11 cellular contexts compared by ENCODE assay signal in genomic region chr6:11731423-11731822, GRCh38. TPM values are rescaled to one million over a fixed set of nuclear protein-coding genes. Genes with fewer than 3 reads are reported as not detected.
DNase-seq lines count a peak whose midpoint lies in the region; ATAC-seq and TF ChIP-seq lines count a peak whose summit lies in the region.
"Had no signal": no experiment of that assay in that cellular context is flagged by ENCODE, and none has a peak within 500 bp of the region (broad histone marks: within the 10 kb centered on the region; RNA-seq: fewer than 3 reads in every experiment).

No MANE protein-coding gene starts in this region.

- no peak overlapping the region for H2BK5ac ChIP-seq in H9 (ENCODE audit: insufficient read length, low read length)

- no peak overlapping the region for H2BK20ac ChIP-seq in H9 (ENCODE audit: low read depth, low read length, poor library complexity, severe bottlenecking)

- no peaks in the 10 kb centered on the region for H3K79me2 ChIP-seq in H9 (ENCODE audit: insufficient read depth, low read length)

- no peak overlapping the region for H3K23ac ChIP-seq in H9 (ENCODE audit: insufficient read length, low read depth, low read length)

- no peaks in the 10 kb centered on the region for H3K4me1 ChIP-seq in H9 (ENCODE audit: insufficient read depth, low read length)

- H3K18ac ChIP-seq in H9 (ENCODE audit: insufficient read length, low read depth, low read length): no peak overlapping the region

- H3K4me1 Mint-ChIP-seq in activated CD4-positive, alpha-beta T cell treated with anti-CD3 and anti-CD28 coated beads for 36 hours: peaks cover 65% of the 10 kb centered on the region
- H3K4me1 Mint-ChIP-seq in activated B cell treated with CpG ODN at 0.5 μM for 24 hours (peaks cover 23% of the 10 kb centered on the region), H9 (peaks cover 11 to 13% of the 10 kb centered on the region in 2 experiments)
- peaks cover 57 to 88% of the 10 kb centered on the region in 2 donors for H3K4me1 Mint-ChIP-seq in stimulated activated naive B cell treated with anti-CD40 and anti-IgM and Interleukin-4, amounts not matched to agents 10 μg/mL and 1 μg/mL and 100 μg/mL, for 72 hours

- H2BK12ac ChIP-seq in H9 (ENCODE audit: insufficient read length, low read depth, low read length): no peak overlapping the region

- H3K27ac ChIP-seq in H9 (ENCODE audit: insufficient read length, low read depth, low read length): no peak overlapping the region

- no peaks in the 10 kb centered on the region for H3K79me1 ChIP-seq in H9 (ENCODE audit: insufficient read depth, low read depth, low read length, poor library complexity, severe bottlenecking)

- peak overlapping the region; percentile 90 for H3K27ac Mint-ChIP-seq in activated CD4-positive, alpha-beta T cell treated with anti-CD3 and anti-CD28 coated beads for 36 hours
- H3K27ac Mint-ChIP-seq in activated B cell treated with CpG ODN at 0.5 μM for 24 hours (peak overlapping the region; percentile 30), H9 (no peak overlapping the region)
- H3K27ac Mint-ChIP-seq in stimulated activated naive B cell treated with anti-CD40 and anti-IgM and Interleukin-4, amounts not matched to agents 10 μg/mL and 1 μg/mL and 100 μg/mL, for 72 hours: peak overlapping the region; percentile 89
- H3K27ac Mint-ChIP-seq: endodermal cell, mesothelial cell of epicardium had no signal

- H2BK15ac ChIP-seq in H9 (ENCODE audit: low read depth, low read length): no peak overlapping the region

- peaks cover 3% of the 10 kb centered on the region for H3K9me3 Mint-ChIP-seq in activated CD4-positive, alpha-beta T cell treated with anti-CD3 and anti-CD28 coated beads for 36 hours (ENCODE audit: low read depth)
- no peaks in the 10 kb centered on the region for H3K9me3 Mint-ChIP-seq in activated B cell treated with CpG ODN at 0.5 μM for 24 hours
- peaks cover 0 to under 1% of the 10 kb centered on the region in 2 donors for H3K9me3 Mint-ChIP-seq in stimulated activated naive B cell treated with anti-CD40 and anti-IgM and Interleukin-4, amounts not matched to agents 10 μg/mL and 1 μg/mL and 100 μg/mL, for 72 hours
- H3K9me3 Mint-ChIP-seq in H9: no peaks in the 10 kb centered on the region; a peak in 1 of 5 replicates
- H3K9me3 Mint-ChIP-seq: endodermal cell, mesothelial cell of epicardium had no signal

- H3K4me3 Mint-ChIP-seq in activated CD4-positive, alpha-beta T cell treated with anti-CD3 and anti-CD28 coated beads for 36 hours: peak overlapping the region; percentile 6
- H3K4me3 Mint-ChIP-seq in activated B cell treated with CpG ODN at 0.5 μM for 24 hours: no peak overlapping the region
- peak overlapping the region; percentile 12 to 23 for H3K4me3 Mint-ChIP-seq in stimulated activated naive B cell treated with anti-CD40 and anti-IgM and Interleukin-4, amounts not matched to agents 10 μg/mL and 1 μg/mL and 100 μg/mL, for 72 hours
- no peak overlapping the region for H3K4me3 Mint-ChIP-seq in H9
- H3K4me3 Mint-ChIP-seq: endodermal cell, mesothelial cell of epicardium had no signal

- POLR2A ChIA-PET in activated CD4-positive, alpha-beta T cell treated with anti-CD3 and anti-CD28 coated beads for 36 hours (lab: Charles Lee): interaction anchor here (0.6 to 3.1 kb wide), 8 partner anchors 9 to 283 kb away, joined by 3 to 60 read pairs (median 4); no protein-coding TSS in a partner anchor
- POLR2A ChIA-PET in activated B cell treated with CpG ODN at 0.5 μM for 24 hours (lab: Charles Lee): interaction anchor here (0.6 to 1.6 kb wide), 3 partner anchors 8 to 121 kb away, joined by 3 to 5 read pairs (median 3); no protein-coding TSS in a partner anchor

- no peaks in the 10 kb centered on the region for H4K20me1 ChIP-seq in H9 (ENCODE audit: control insufficient read depth, insufficient read depth, insufficient read length)

- no peak overlapping the region for H4K8ac ChIP-seq in H9 (replicated peaks; ENCODE audit: insufficient read length, low read depth, low read length)

- ATAC-seq in activated CD4-positive, alpha-beta T cell treated with anti-CD3 and anti-CD28 coated beads for 36 hours: no peak
- ATAC-seq in activated B cell treated with CpG ODN at 0.5 μM for 24 hours (ENCODE audit: low read depth) (no peak), left lobe of liver (peak; percentile 86)
- ATAC-seq in stimulated activated naive B cell treated with anti-CD40 and anti-IgM and Interleukin-4, amounts not matched to agents 10 μg/mL and 1 μg/mL and 100 μg/mL, for 72 hours (replicated peaks): no peak

- no peak for DNase-seq in activated CD4-positive, alpha-beta T cell treated with anti-CD3 and anti-CD28 coated beads for 36 hours
- no peak for DNase-seq in activated CD4-positive, alpha-beta T cell treated with anti-CD3 and anti-CD28 coated beads, Interleukin-2, amount 50 U/mL, for 48 hours
- DNase-seq in activated B cell treated with CpG ODN at 0.5 μM for 24 hours: no peak
- peak; percentile 50 for DNase-seq in left lobe of liver (ENCODE audit: low spot score)
- no peak for DNase-seq in stimulated activated naive B cell treated with anti-CD40 and anti-IgM and Interleukin-4, amounts not matched to agents 10 μg/mL and 1 μg/mL and 100 μg/mL, for 72 hours
- DNase-seq in epidermal melanocyte (ENCODE audit: insufficient read length, low spot score): no peak
- DNase-seq in GDM1 (lab: John Stamatoyannopoulos, UW): no peak
- DNase-seq in H9: no peak
- DNase-seq: endodermal cell had no signal

- no peak overlapping the region for H3K4ac ChIP-seq in H9 (ENCODE audit: low read depth, low read length)

- H3K27me3 Mint-ChIP-seq in activated CD4-positive, alpha-beta T cell treated with anti-CD3 and anti-CD28 coated beads for 36 hours: peaks cover 2% of the 10 kb centered on the region
- H3K27me3 Mint-ChIP-seq in activated B cell treated with CpG ODN at 0.5 μM for 24 hours (peaks cover 18% of the 10 kb centered on the region), H9 (ENCODE audit: low read depth) (peaks cover 3% of the 10 kb centered on the region; the same call in 1 of the 2 replicates)
- H3K27me3 Mint-ChIP-seq in stimulated activated naive B cell treated with anti-CD40 and anti-IgM and Interleukin-4, amounts not matched to agents 10 μg/mL and 1 μg/mL and 100 μg/mL, for 72 hours: peaks cover 0 to 5% of the 10 kb centered on the region in 2 donors

- CTCF ChIA-PET in activated CD4-positive, alpha-beta T cell treated with anti-CD3 and anti-CD28 coated beads for 36 hours (lab: Charles Lee): interaction anchor here (0.6 to 4.0 kb wide), 5 partner anchors 17 to 75 kb away, joined by 3 to 25 read pairs (median 4); no protein-coding TSS in a partner anchor
- CTCF ChIA-PET in activated B cell treated with CpG ODN at 0.5 μM for 24 hours (lab: Charles Lee): no interaction called here

- no peak overlapping the region for H2AK5ac ChIP-seq in H9 (ENCODE audit: insufficient read length, low read length)

- no peak overlapping the region for H3K4me2 ChIP-seq in H9 (ENCODE audit: insufficient read depth, insufficient read length, low read length)

- intact Hi-C loops in activated CD4-positive, alpha-beta T cell treated with anti-CD3 and anti-CD28 coated beads for 36 hours (cut with DNase I, micrococcal nuclease): loop anchor here in 1 of 2 experiments (5.0 kb wide), 1 partner anchor 281 kb away; the partner anchor contains the start of gene HIVEP1
- intact Hi-C loops in activated B cell treated with CpG ODN at 0.5 μM for 24 hours (cut with micrococcal nuclease): no loop called here

- no peaks in the 10 kb centered on the region for H3K9me3 ChIP-seq in H9 (ENCODE audit: control insufficient read depth, low read depth, low read length)

- no peak overlapping the region for H2BK120ac ChIP-seq in H9 (ENCODE audit: low read depth, low read length, poor library complexity, severe bottlenecking)

- H3K27me3 ChIP-seq in H9 (ENCODE audit: insufficient read depth, low read length): no peaks in the 10 kb centered on the region

- no peaks in the 10 kb centered on the region for H3K23me2 ChIP-seq in H9 (ENCODE audit: insufficient read length, low read depth, low read length, poor library complexity, severe bottlenecking)

- TF ChIP-seq CTCF in activated B cell treated with CpG ODN at 0.5 μM for 24 hours (IDR thresholded peaks at IDR 0.05): no peak
- no peak for TF ChIP-seq CTCF in H9 (conservative IDR thresholded peaks at IDR 0.05)

- no peak overlapping the region for H3K14ac ChIP-seq in H9 (ENCODE audit: insufficient read depth, low read length)

- H3K9ac ChIP-seq in H9 (ENCODE audit: extremely low read depth, insufficient read length, low read length): no peak overlapping the region

- no peak overlapping the region for H4K5ac ChIP-seq in H9 (ENCODE audit: insufficient read length, low read depth, low read length)

- WGBS in H9 (ENCODE audit: extremely low coverage, insufficient read length, low lambda C conversion rate): no CpG with 5 or more reads among the region's 3 CpGs

- no peak overlapping the region for H3K56ac ChIP-seq in H9 (ENCODE audit: insufficient read length, low read depth, low read length)

- no peak overlapping the region for H3T11ph ChIP-seq in H9 (ENCODE audit: low read length)

- H2AFZ ChIP-seq in H9 (ENCODE audit: low read length): no peak overlapping the region

- no peak overlapping the region for H4K91ac ChIP-seq in H9 (ENCODE audit: insufficient read length, low read depth, low read length)

- peaks cover 10% of the 10 kb centered on the region for H3K36me3 Mint-ChIP-seq in activated CD4-positive, alpha-beta T cell treated with anti-CD3 and anti-CD28 coated beads for 36 hours (ENCODE audit: low read depth)
- H3K36me3 Mint-ChIP-seq in activated B cell treated with CpG ODN at 0.5 μM for 24 hours (ENCODE audit: low read depth): no peaks in the 10 kb centered on the region
- H3K36me3 Mint-ChIP-seq in stimulated activated naive B cell treated with anti-CD40 and anti-IgM and Interleukin-4, amounts not matched to agents 10 μg/mL and 1 μg/mL and 100 μg/mL, for 72 hours: peaks cover 6 to 12% of the 10 kb centered on the region in 2 donors
- H3K36me3 Mint-ChIP-seq in H9 (ENCODE audit: insufficient read depth in 1 of 3, low read depth in 3 of 3): no peaks in the 10 kb centered on the region; a peak in 1 of 7 replicates
- H3K36me3 Mint-ChIP-seq: mesothelial cell of epicardium had no signal

RNA-seq across cellular contexts. Expression of gene ADTRP, which starts 47.2 kb away (rescaled TPM):
- 10 to 100 TPM; 26.3 to 29.6 TPM for total RNA-seq in activated CD4-positive, alpha-beta T cell treated with anti-CD3 and anti-CD28 coated beads for 36 hours
- 1.4 and 2.0 TPM in 2 replicates for total RNA-seq in activated B cell treated with CpG ODN at 0.5 μM for 24 hours
- total RNA-seq in left lobe of liver: 0.25 TPM
- not detected in 2 replicates for total RNA-seq in H9 (2021)
- total RNA-seq: SK-MEL-5 had no signal

Comparison
In these comparisons a context has a peak if more than half of its experiments do, and no peak if none do; other contexts are left out.
1. H3K27ac Mint-ChIP-seq: peak in activated CD4-positive, alpha-beta T cell treated with anti-CD3 and anti-CD28 coated beads for 36 hours (single experiment), activated B cell treated with CpG ODN at 0.5 μM for 24 hours (single experiment) and stimulated activated naive B cell treated with anti-CD40 and anti-IgM and Interleukin-4, amounts not matched to agents 10 μg/mL and 1 μg/mL and 100 μg/mL, for 72 hours (single experiment); none in H9 (0 of 3).
2. H3K4me3 Mint-ChIP-seq: peak in activated CD4-positive, alpha-beta T cell treated with anti-CD3 and anti-CD28 coated beads for 36 hours (single experiment) and stimulated activated naive B cell treated with anti-CD40 and anti-IgM and Interleukin-4, amounts not matched to agents 10 μg/mL and 1 μg/mL and 100 μg/mL, for 72 hours (2 of 2); none in activated B cell treated with CpG ODN at 0.5 μM for 24 hours (single experiment) and H9 (0 of 2).